ENCODE assay signal across 29 cellular contexts in the genomic region with DNA sequence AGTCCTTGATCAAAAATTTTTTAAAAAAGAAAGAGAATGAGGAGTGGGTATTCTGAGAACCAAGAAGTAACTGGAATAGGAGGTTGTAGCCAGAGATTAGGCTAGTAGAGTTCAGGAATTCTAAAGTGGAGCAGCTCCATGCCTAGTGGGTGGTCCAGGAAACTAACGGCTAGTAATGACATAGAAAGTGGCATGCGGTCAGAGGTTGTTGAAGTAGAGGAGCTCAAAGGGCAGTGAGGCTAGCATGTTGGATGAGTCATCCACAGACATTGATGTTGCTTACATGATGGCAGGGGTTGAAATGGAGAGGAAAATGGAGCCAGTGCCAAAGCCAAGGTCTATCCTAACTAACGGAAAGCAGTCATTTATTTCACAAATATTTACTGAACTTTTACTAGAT. TPM values are rescaled to one million over a fixed set of nuclear protein-coding genes. Genes with fewer than 3 reads are reported as not detected.
A peak's percentile ranks its signal among the peaks of the same experiment; 100 is the strongest.
DNase-seq lines count a peak whose midpoint lies in the region; ATAC-seq, FAIRE-seq and TF ChIP-seq lines count a peak whose summit lies in the region.
"Had no signal": no experiment of that assay in that cellular context is flagged by ENCODE, and none has a peak within 500 bp of the region (broad histone marks: within the 10 kb centered on the region; RNA-seq: fewer than 3 reads in every experiment).

No MANE protein-coding gene starts in this region.

- H3K27me3 ChIP-seq in SJCRH30: no peaks in the 10 kb centered on the region
- H3K27me3 ChIP-seq in small intestine (ENCODE audit: control insufficient read depth in 2 of 2, insufficient read depth in 2 of 2, low read length in 2 of 2): no peaks in the 10 kb centered on the region
- H3K27me3 ChIP-seq: MG63 had no signal

- no peak for TF ChIP-seq CTCF in fibroblast of villous mesenchyme (IDR thresholded peaks at IDR 0.05; ENCODE audit: insufficient read depth, low read depth, low read length)

- ATAC-seq in stimulated activated naive CD8-positive, alpha-beta T cell treated with anti-CD3 and anti-CD28 coated beads, Interleukin-15, Interleukin-2, amounts not matched to agents 100 U/mL and 50 U/mL, for 24 hours: no peak
- ATAC-seq in GM18867 (IDR thresholded peaks at IDR 0.05; ENCODE audit: unreplicated experiment): no peak
- ATAC-seq: A549, T-helper 17 cell had no signal

- H3K9me3 ChIP-seq in SJCRH30 (replicated peaks) (no peaks in the 10 kb centered on the region), small intestine (ENCODE audit: control insufficient read depth, low read depth) (no peaks in the 10 kb centered on the region)
- H3K9me3 ChIP-seq: A549, MG63 had no signal

- H3K27ac ChIP-seq in SJCRH30: no peak overlapping the region
- no peak overlapping the region for H3K27ac ChIP-seq in small intestine (ENCODE audit: low read depth in 1 of 2, low read length in 1 of 2)
- H3K27ac ChIP-seq: A549; BLaER1 treated with 17β-estradiol and CSF1 and Interleukin-3, amounts not matched to agents 10 nM and 100 nM; RWPE1; SK-N-MC had no signal

- DNase-seq in HCEC 1CT: peak; percentile 3
- peak; percentile 43 to 57 for DNase-seq in SJCRH30
- DNase-seq in fibroblast of villous mesenchyme (ENCODE audit: low read depth): peak; percentile 6
- DNase-seq in small intestine: peak; percentile 24
- DNase-seq in NCI-H1105 (lab: John Stamatoyannopoulos, UW): no peak
- DNase-seq in stimulated activated naive CD8-positive, alpha-beta T cell treated with anti-CD3 and anti-CD28 coated beads, Interleukin-15, Interleukin-2, amounts not matched to agents 100 U/mL and 50 U/mL, for 24 hours: no peak
- DNase-seq: AML-193; CD4-positive, alpha-beta T cell; DMS79; GF-D8; H9; Kasumi-1; MG63; NCI-H1417; NCI-H1694; NCI-H2029 treated with DMSO at 0.1 percent for 48 hours; NCI-H2171; NCI-H226; NCI-H510A; NCI-H69; SHP77; SW 1271; T-helper 17 cell had no signal

- no peaks in the 10 kb centered on the region for H3K36me3 ChIP-seq in SJCRH30
- no peaks in the 10 kb centered on the region for H3K36me3 ChIP-seq in small intestine (ENCODE audit: control insufficient read depth in 2 of 2, insufficient read depth in 2 of 2, low read length in 2 of 2)
- H3K36me3 ChIP-seq: BLaER1 treated with 17β-estradiol and CSF1 and Interleukin-3, amounts not matched to agents 10 nM and 100 nM; MG63 had no signal

- no peak for FAIRE-seq in small intestine (lab: Jason Lieb, UNC)
- FAIRE-seq: A549, GM12891 had no signal

- H3K4me3 ChIP-seq in SJCRH30 (no peak overlapping the region), fibroblast of villous mesenchyme (ENCODE audit: low read depth, low read length) (no peak overlapping the region), small intestine (ENCODE audit: low read depth in 1 of 2, low read length in 2 of 2) (no peak overlapping the region)
- H3K4me3 ChIP-seq: A549; BLaER1 treated with 17β-estradiol and CSF1 and Interleukin-3, amounts not matched to agents 10 nM and 100 nM; MG63; SK-N-MC had no signal

- 22 to 56% (median 54%) methylated on average over 3 of the region's 3 CpGs for WGBS in small intestine, 3 donors

- H3K4me1 ChIP-seq in SJCRH30 (peaks cover 5% of the 10 kb centered on the region), small intestine (ENCODE audit: control insufficient read depth in 2 of 2, insufficient read depth in 1 of 2, low read depth in 1 of 2, low read length in 1 of 2) (no peaks in the 10 kb centered on the region)
- H3K4me1 ChIP-seq: BLaER1 treated with 17β-estradiol and CSF1 and Interleukin-3, amounts not matched to agents 10 nM and 100 nM had no signal

RNA-seq across cellular contexts. Expression of gene TEX13B, which starts 42.1 kb away (rescaled TPM):
- not detected in 2 replicates for total RNA-seq in SJCRH30 (2014; rRNA removed; shearing (Covaris generic))
- total RNA-seq in fibroblast of villous mesenchyme: not detected in 2 replicates
- polyA plus RNA-seq in small intestine: not detected
- total RNA-seq: CD4-positive, alpha-beta T cell; T-helper 17 cell had no signal
- polyA plus RNA-seq: A549 had no signal

Comparison
In these comparisons a context has a peak if more than half of its experiments do, and no peak if none do; other contexts are left out.
1. DNase-seq: peak in HCEC 1CT (single experiment), SJCRH30 (2 of 2), fibroblast of villous mesenchyme (single experiment) and small intestine (single experiment); none in NCI-H1105 (single experiment) and stimulated activated naive CD8-positive, alpha-beta T cell treated with anti-CD3 and anti-CD28 coated beads, Interleukin-15, Interleukin-2, amounts not matched to agents 100 U/mL and 50 U/mL, for 24 hours (single experiment).